In the genomic region with DNA sequence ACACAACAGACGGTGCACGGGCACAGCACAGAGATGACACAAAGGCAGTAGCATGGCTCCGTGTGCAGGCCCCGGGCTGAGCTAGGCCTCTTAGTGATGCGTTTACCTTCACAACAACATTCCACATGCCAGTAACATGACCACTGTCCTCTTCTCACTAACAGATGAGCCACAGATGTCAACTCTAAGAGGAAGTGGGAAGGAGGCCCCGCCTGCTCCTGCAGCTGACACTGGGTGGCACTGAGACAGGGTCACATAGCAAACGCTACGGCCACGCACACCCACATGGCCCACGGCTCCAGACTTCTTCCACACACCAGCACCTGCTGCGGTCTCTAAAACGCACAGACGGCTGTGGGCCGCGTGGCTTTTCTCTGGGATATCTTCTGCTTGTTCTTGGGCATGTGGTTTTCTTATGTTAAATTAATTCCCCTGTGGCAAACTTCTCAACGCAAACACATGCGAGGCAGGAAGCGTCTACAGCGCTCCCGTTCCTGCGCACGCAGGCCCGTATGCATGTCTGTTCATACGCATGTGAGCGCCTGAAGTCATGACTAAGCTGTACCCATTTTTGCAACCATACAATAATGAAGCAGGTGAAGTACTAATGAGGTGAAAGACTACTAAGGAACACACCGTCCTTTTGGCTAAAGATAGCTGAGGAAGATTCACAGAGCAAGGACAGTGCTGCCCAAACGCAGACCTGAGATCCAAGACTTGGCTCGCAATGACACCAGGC, we compare ENCODE assay signal across 1 cellular context.
TF ChIP-seq lines count a peak whose summit lies in the region.

No MANE protein-coding gene starts in this region.

TF ChIP-seq in SK-N-SH, 30 proteins besides CTCF, POLR2A, EP300 and RAD21:
- TF ChIP-seq, protein P1, sequence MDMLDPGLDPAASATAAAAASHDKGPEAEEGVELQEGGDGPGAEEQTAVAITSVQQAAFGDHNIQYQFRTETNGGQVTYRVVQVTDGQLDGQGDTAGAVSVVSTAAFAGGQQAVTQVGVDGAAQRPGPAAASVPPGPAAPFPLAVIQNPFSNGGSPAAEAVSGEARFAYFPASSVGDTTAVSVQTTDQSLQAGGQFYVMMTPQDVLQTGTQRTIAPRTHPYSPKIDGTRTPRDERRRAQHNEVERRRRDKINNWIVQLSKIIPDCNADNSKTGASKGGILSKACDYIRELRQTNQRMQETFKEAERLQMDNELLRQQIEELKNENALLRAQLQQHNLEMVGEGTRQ (IDR thresholded peaks at IDR 0.05; ENCODE audit: borderline replicate concordance, low read depth, low read length), result no peak
- no peak for TF ChIP-seq MEF2A (IDR thresholded peaks at IDR 0.05; ENCODE audit: borderline replicate concordance, low read depth)
- TF ChIP-seq JUND (IDR thresholded peaks at IDR 0.05), result no peak
- TF ChIP-seq, protein P2, sequence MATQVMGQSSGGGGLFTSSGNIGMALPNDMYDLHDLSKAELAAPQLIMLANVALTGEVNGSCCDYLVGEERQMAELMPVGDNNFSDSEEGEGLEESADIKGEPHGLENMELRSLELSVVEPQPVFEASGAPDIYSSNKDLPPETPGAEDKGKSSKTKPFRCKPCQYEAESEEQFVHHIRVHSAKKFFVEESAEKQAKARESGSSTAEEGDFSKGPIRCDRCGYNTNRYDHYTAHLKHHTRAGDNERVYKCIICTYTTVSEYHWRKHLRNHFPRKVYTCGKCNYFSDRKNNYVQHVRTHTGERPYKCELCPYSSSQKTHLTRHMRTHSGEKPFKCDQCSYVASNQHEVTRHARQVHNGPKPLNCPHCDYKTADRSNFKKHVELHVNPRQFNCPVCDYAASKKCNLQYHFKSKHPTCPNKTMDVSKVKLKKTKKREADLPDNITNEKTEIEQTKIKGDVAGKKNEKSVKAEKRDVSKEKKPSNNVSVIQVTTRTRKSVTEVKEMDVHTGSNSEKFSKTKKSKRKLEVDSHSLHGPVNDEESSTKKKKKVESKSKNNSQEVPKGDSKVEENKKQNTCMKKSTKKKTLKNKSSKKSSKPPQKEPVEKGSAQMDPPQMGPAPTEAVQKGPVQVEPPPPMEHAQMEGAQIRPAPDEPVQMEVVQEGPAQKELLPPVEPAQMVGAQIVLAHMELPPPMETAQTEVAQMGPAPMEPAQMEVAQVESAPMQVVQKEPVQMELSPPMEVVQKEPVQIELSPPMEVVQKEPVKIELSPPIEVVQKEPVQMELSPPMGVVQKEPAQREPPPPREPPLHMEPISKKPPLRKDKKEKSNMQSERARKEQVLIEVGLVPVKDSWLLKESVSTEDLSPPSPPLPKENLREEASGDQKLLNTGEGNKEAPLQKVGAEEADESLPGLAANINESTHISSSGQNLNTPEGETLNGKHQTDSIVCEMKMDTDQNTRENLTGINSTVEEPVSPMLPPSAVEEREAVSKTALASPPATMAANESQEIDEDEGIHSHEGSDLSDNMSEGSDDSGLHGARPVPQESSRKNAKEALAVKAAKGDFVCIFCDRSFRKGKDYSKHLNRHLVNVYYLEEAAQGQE (IDR thresholded peaks at IDR 0.05; ENCODE audit: low read depth, low read length), result no peak
- TF ChIP-seq, protein P3, sequence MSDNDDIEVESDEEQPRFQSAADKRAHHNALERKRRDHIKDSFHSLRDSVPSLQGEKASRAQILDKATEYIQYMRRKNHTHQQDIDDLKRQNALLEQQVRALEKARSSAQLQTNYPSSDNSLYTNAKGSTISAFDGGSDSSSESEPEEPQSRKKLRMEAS (IDR thresholded peaks at IDR 0.05; ENCODE audit: low read depth), result no peak
- no peak for TF ChIP-seq POLR2AphosphoS5 (IDR thresholded peaks at IDR 0.05; ENCODE audit: low read depth, low read length)
- TF ChIP-seq, protein P4, sequence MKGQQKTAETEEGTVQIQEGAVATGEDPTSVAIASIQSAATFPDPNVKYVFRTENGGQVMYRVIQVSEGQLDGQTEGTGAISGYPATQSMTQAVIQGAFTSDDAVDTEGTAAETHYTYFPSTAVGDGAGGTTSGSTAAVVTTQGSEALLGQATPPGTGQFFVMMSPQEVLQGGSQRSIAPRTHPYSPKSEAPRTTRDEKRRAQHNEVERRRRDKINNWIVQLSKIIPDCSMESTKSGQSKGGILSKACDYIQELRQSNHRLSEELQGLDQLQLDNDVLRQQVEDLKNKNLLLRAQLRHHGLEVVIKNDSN (IDR thresholded peaks at IDR 0.05; ENCODE audit: borderline replicate concordance, low read depth), result no peak
